8 cellular contexts compared by ENCODE assay signal in the genomic region with DNA sequence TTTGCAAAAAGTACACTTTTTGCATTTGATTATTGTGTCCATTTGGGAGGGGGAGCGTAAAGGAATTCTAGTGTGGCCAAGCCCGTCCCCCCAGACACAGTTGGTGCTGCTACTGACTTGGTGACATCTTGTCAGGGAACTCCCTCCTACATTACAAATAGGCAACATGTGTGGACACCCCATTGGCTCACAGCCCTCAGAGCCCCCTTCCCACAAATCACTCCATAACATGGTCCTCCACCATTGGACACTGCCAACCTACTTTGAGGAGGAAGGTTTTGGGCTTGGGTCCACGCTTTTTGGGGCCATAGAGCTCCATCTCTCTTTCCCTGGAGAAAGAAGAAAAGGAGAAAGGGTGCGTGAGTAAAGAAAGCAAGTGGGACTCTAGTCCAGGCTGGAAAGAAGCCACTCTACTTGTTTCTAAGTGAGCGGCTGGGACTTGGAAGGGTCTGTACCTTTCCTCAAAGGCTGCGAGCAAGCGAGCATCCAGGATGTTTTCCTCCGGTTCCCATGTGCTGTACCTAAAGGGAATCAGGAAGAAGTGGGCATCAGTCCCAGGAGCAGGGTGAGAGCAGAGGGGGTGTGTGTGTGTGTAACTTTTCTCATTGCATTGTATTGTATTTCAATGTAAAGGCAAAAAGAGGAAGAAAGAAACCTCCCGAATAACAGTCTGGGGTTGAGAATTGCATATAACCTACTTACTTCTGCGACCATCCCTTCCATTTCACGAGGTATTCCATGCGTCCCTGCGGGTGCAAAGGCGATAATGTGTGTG. TPM values are rescaled to one million over a fixed set of nuclear protein-coding genes. Genes with fewer than 3 reads are reported as not detected.
DNase-seq lines count a peak whose midpoint lies in the region; ATAC-seq and TF ChIP-seq lines count a peak whose summit lies in the region.

No MANE protein-coding gene starts in this region.

- peak overlapping the region; percentile 77 for H3K9ac ChIP-seq in endodermal cell (ENCODE audit: extremely low read depth, low read length, poor library complexity, severe bottlenecking)

- ATAC-seq in GM21529 (IDR thresholded peaks at IDR 0.05; ENCODE audit: unreplicated experiment) (no peak), HG02973 (IDR thresholded peaks at IDR 0.05; ENCODE audit: unreplicated experiment) (no peak), GM19351 (IDR thresholded peaks at IDR 0.05; ENCODE audit: unreplicated experiment) (no peak)

- no peak overlapping the region for H3K27ac Mint-ChIP-seq in endodermal cell

- H3K27ac ChIP-seq in endodermal cell (ENCODE audit: low read depth, low read length) (no peak overlapping the region), ovary (no peak overlapping the region)

- no peak for TF ChIP-seq EP300 in ovary (IDR thresholded peaks at IDR 0.05)

- no peak for TF ChIP-seq POLR2A in ovary (IDR thresholded peaks at IDR 0.05)

- peak overlapping the region; percentile 94 for H3K4me3 ChIP-seq in endodermal cell (ENCODE audit: low read length)
- peak overlapping the region; percentile 68 for H3K4me3 ChIP-seq in ovary

- peak; percentile 38 for DNase-seq in DMS114 treated with DMSO at 0.1 percent for 48 hours (lab: John Stamatoyannopoulos, UW; ENCODE audit: unreplicated experiment)
- peak; percentile 49 for DNase-seq in NOMO-1 treated with DMSO at 0.1 percent for 48 hours (lab: John Stamatoyannopoulos, UW; ENCODE audit: unreplicated experiment)
- DNase-seq in endodermal cell, result peak; percentile 66
- peak in 1 of 5 donors; percentile 37 for DNase-seq in ovary
- DNase-seq in SHP77 treated with DMSO at 0.1 percent for 48 hours (lab: John Stamatoyannopoulos, UW), result no peak

- intact Hi-C loops in ovary (cut with DNase I), result loop anchor here in 2 of 4 donors (5.0 to 10.0 kb wide), 2 partner anchors 46 to 49 kb away; no protein-coding TSS in a partner anchor

- H3K27me3 ChIP-seq in endodermal cell (ENCODE audit: control insufficient read depth, insufficient read depth, low read length, poor library complexity, severe bottlenecking) (peaks cover 90% of the 10 kb centered on the region), ovary (peaks cover 23% of the 10 kb centered on the region)

- H3K4me1 ChIP-seq in endodermal cell (ENCODE audit: control insufficient read depth, insufficient read depth, low read length), result peaks cover 18% of the 10 kb centered on the region
- peaks cover 15% of the 10 kb centered on the region for H3K4me1 ChIP-seq in ovary (ENCODE audit: insufficient read depth)

- H3K4me3 Mint-ChIP-seq in endodermal cell, result peak overlapping the region; percentile 67

- H3K36me3 Mint-ChIP-seq in endodermal cell (ENCODE audit: low read depth), result no peaks in the 10 kb centered on the region

- H3K9me3 Mint-ChIP-seq in endodermal cell, result no peaks in the 10 kb centered on the region

- WGBS in endodermal cell (ENCODE audit: insufficient coverage in 1 of 2, insufficient read length in 1 of 2), 2 experiments, result 25 to 36% methylated on average over 10 to 14 of the region's 14 CpGs
- WGBS in ovary, 3 donors, result 48 to 51% (median 50%) methylated on average over 14 of the region's 14 CpGs

- peaks cover 93% of the 10 kb centered on the region for H3K27me3 Mint-ChIP-seq in endodermal cell (ENCODE audit: insufficient read depth)

- TF ChIP-seq CTCF in endodermal cell (conservative IDR thresholded peaks at IDR 0.05), result no peak
- TF ChIP-seq CTCF in ovary (IDR thresholded peaks at IDR 0.05), result no peak

- H3K36me3 ChIP-seq in endodermal cell (ENCODE audit: control insufficient read depth, insufficient read depth, low read length) (peaks cover 6% of the 10 kb centered on the region), ovary (no peaks in the 10 kb centered on the region)

- H3K9me3 ChIP-seq in endodermal cell (ENCODE audit: control insufficient read depth, low read length), result no peaks in the 10 kb centered on the region
- H3K9me3 ChIP-seq in ovary, result no peaks in the 10 kb centered on the region

- H3K4me1 Mint-ChIP-seq in endodermal cell, result peaks cover 22% of the 10 kb centered on the region

RNA-seq across cellular contexts. Expression of a gene that starts 0.9 kb away (rescaled TPM):
- total RNA-seq in endodermal cell (1 to 10 TPM; 5.4 to 5.6 TPM), ovary (1 to 10 TPM in 6 of 7 donors, under 1 TPM in 1; 0.60 to 7.0 (median 3.9) TPM)
- polyA plus RNA-seq in endodermal cell (2013, experiment 1 of 2), result 11.0 TPM
- 8.7 TPM for polyA plus RNA-seq in endodermal cell (2013, experiment 2 of 2)
- polyA plus RNA-seq in ovary, result 1 to 10 TPM; 1.1 to 3.2 TPM

RNA-seq across cellular contexts. Expression of a gene that starts 18.0 kb away (rescaled TPM):
- total RNA-seq in endodermal cell (10 to 100 TPM; 75.0 to 78.6 TPM), ovary (1 to 10 TPM; 2.1 to 5.7 (median 4.8) TPM)
- polyA plus RNA-seq in endodermal cell (2013, experiment 1 of 2), result 74.2 TPM
- polyA plus RNA-seq in endodermal cell (2013, experiment 2 of 2), result 70.5 TPM
- polyA plus RNA-seq in ovary, result 1 to 10 TPM in 1 of 2 donors, under 1 TPM in 1; 0.92 to 4.0 TPM

RNA-seq across cellular contexts. Expression of a gene that starts 43.3 kb away (rescaled TPM):
- 1 to 10 TPM; 4.2 to 4.9 TPM for total RNA-seq in endodermal cell
- polyA plus RNA-seq in endodermal cell (2013, experiment 1 of 2), result 14.4 TPM
- 9.6 TPM for polyA plus RNA-seq in endodermal cell (2013, experiment 2 of 2)
- 10 to 100 TPM in 6 of 7 donors, 1 to 10 TPM in 1; 5.5 to 27.9 (median 16.5) TPM for total RNA-seq in ovary
- polyA plus RNA-seq in ovary, result 10 to 100 TPM in 1 of 2 donors, 1 to 10 TPM in 1; 7.8 to 10.7 TPM

Comparison
In these comparisons a context has a peak if more than half of its experiments do, and no peak if none do; other contexts are left out.
1. RNA of a gene that starts 18.0 kb away (total RNA-seq): 75.0 to 78.6 TPM in endodermal cell; 2.1 to 5.7 TPM in ovary; every median in the first group is over 10 times any median in the second.